Comparison of ENCODE assay signal across 1 cellular context in the genomic region with DNA sequence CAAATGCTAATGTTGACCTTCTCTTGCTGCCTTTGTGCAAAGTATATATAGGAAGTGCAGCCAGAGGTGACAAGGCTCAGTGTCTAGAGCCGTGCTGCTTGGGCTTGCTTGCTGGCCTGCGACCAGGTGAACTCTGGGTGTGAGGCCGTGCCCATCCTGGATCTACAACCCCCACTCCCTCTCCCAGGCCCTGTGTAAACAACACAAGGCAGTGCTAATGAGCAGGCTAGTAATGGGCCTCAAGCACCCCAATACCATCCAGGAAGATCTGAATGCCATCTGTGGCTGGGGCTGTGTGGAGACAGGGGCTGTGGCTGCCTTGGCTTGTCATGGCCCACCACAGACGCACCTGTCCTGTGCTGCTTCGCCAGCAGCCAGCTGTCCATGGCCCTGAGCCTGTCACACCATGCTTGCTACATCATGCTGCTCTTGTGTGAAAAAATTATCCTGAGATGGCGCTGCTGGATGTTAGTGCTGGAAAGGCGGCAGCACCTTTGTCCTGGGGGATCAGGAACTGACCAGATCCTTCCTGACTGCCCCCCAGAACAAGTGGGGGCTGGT.
TF ChIP-seq lines count a peak whose summit lies in the region.

No MANE protein-coding gene starts in this region.

TF ChIP-seq in HepG2, 621 proteins besides CTCF, POLR2A, EP300 and RAD21 (continued from another document):
- 0 out of 2 replicates have a peak, but pooled peaks have one; percentile 19 for TF ChIP-seq ZNF547 (CRISPR knock-in tag; IDR thresholded peaks at IDR 0.05)
- TF ChIP-seq RARA (CRISPR knock-in tag; IDR thresholded peaks at IDR 0.05): peak; percentile 14; the same call in 1 of the 2 replicates
- no peak for TF ChIP-seq ZSCAN20 (CRISPR knock-in tag; IDR thresholded peaks at IDR 0.05; ENCODE audit: borderline replicate concordance)
- TF ChIP-seq KDM2A (CRISPR knock-in tag; IDR thresholded peaks at IDR 0.05; ENCODE audit: borderline replicate concordance, low read depth): peak; percentile 14; the same call in 1 of the 2 replicates
TF ChIP-seq in HepG2: peak in this region for 22.
